In genomic region chr16:24771132-24771778, GRCh38 we compare ENCODE assay signal across 12 cellular contexts. TPM values are rescaled to one million over a fixed set of nuclear protein-coding genes. Genes with fewer than 3 reads are reported as not detected.
DNase-seq lines count a peak whose midpoint lies in the region; ATAC-seq and TF ChIP-seq lines count a peak whose summit lies in the region.
"Had no signal": no experiment of that assay in that cellular context is flagged by ENCODE, and none has a peak within 500 bp of the region (broad histone marks: within the 10 kb centered on the region; RNA-seq: fewer than 3 reads in every experiment).

No MANE protein-coding gene starts in this region.

- no peak overlapping the region for H2BK20ac ChIP-seq in IMR-90 (ENCODE audit: low read depth, low read length)

- peak overlapping the region; percentile 40; the same call in 1 of the 2 replicates for H3K4me2 ChIP-seq in IMR-90 (ENCODE audit: low read depth, low read length)
- H3K4me2 ChIP-seq: A549 had no signal

- H2AK5ac ChIP-seq in IMR-90 (ENCODE audit: low read depth, low read length), result no peak overlapping the region

- H3K4me3 ChIP-seq in IMR-90 (ENCODE audit: insufficient read depth, low read depth, low read length), result no peak overlapping the region
- no peak overlapping the region for H3K4me3 ChIP-seq in choroid plexus epithelial cell (ENCODE audit: low read depth, low read length)
- no peak overlapping the region for H3K4me3 ChIP-seq in rectal smooth muscle tissue (ENCODE audit: low read length)
- H3K4me3 ChIP-seq: A549, right atrium auricular region had no signal

- no peaks in the 10 kb centered on the region for H3K9me3 ChIP-seq in IMR-90 (ENCODE audit: control insufficient read depth, insufficient read depth, low read length)
- H3K9me3 ChIP-seq: A549, right atrium auricular region had no signal

- no peak overlapping the region; a peak in 1 of 4 replicates for H4K8ac ChIP-seq in IMR-90 (ENCODE audit: low read depth in 2 of 2, low read length in 2 of 2)

- no peak overlapping the region for H3K4ac ChIP-seq in IMR-90 (ENCODE audit: low read depth, low read length)

- no peak overlapping the region for H2AFZ ChIP-seq in IMR-90 (replicated peaks; ENCODE audit: low read length, poor library complexity)

- no peak overlapping the region for H3K14ac ChIP-seq in IMR-90 (replicated peaks; ENCODE audit: low read depth, low read length)

- no peak overlapping the region for H4K5ac ChIP-seq in IMR-90 (ENCODE audit: low read depth, low read length)

- H4K20me1 ChIP-seq in IMR-90 (ENCODE audit: insufficient read depth, low read length), result peaks cover 50% of the 10 kb centered on the region

- no CpG with 5 or more reads among the region's 5 CpGs for WGBS in IMR-90 (ENCODE audit: extremely low coverage in 2 of 2, insufficient read length in 1 of 2), 2 experiments

- H3K9me3 Mint-ChIP-seq in activated CD4-positive, alpha-beta T cell treated with anti-CD3 and anti-CD28 coated beads for 36 hours (ENCODE audit: low read depth), result no peaks in the 10 kb centered on the region

- in situ Hi-C loops in IMR-90 (cut with MboI; ENCODE audit: low sequenced_read_pairs), result no loop called here

- no peak overlapping the region for H3K18ac ChIP-seq in IMR-90 (ENCODE audit: low read depth, low read length)

- no peak for TF ChIP-seq CTCF in IMR-90 (conservative IDR thresholded peaks at IDR 0.05; ENCODE audit: low read depth, low read length)
- no peak for TF ChIP-seq CTCF in choroid plexus epithelial cell (conservative IDR thresholded peaks at IDR 0.05; ENCODE audit: low read depth, low read length)

- H3K27me3 ChIP-seq in IMR-90 (ENCODE audit: control insufficient read depth, insufficient read depth, low read length) (no peaks in the 10 kb centered on the region), rectal smooth muscle tissue (ENCODE audit: control insufficient read depth, insufficient read depth, low read length) (no peaks in the 10 kb centered on the region)
- H3K27me3 ChIP-seq: right atrium auricular region had no signal

- peaks cover 5% of the 10 kb centered on the region; the same call in 1 of the 2 replicates for H3K9me1 ChIP-seq in IMR-90 (ENCODE audit: insufficient read depth, low read length)

- intact Hi-C loops in activated CD4-positive, alpha-beta T cell treated with anti-CD3 and anti-CD28 coated beads for 36 hours (cut with DNase I, micrococcal nuclease), result loop anchor here in 1 of 2 experiments (5.0 kb wide), 1 partner anchor 39 kb away; no protein-coding TSS in a partner anchor
- intact Hi-C loops in IMR-90 (cut with micrococcal nuclease), result loop anchor here (5.0 kb wide), 1 partner anchor 189 kb away; no protein-coding TSS in a partner anchor

- peaks cover 35% of the 10 kb centered on the region for H3K36me3 Mint-ChIP-seq in activated CD4-positive, alpha-beta T cell treated with anti-CD3 and anti-CD28 coated beads for 36 hours (ENCODE audit: low read depth)

- H3K36me3 ChIP-seq in IMR-90 (ENCODE audit: control insufficient read depth, insufficient read depth, low read length) (peaks cover 7% of the 10 kb centered on the region), rectal smooth muscle tissue (ENCODE audit: control insufficient read depth, insufficient read depth, low read length) (peaks cover 2% of the 10 kb centered on the region)

- no peak overlapping the region for H2BK120ac ChIP-seq in IMR-90 (ENCODE audit: low read depth, low read length)

- H3K4me1 Mint-ChIP-seq in activated CD4-positive, alpha-beta T cell treated with anti-CD3 and anti-CD28 coated beads for 36 hours, result peaks cover 47% of the 10 kb centered on the region

- DNase-seq in activated CD4-positive, alpha-beta T cell treated with anti-CD3 and anti-CD28 coated beads for 36 hours, result peak; percentile 19
- no peak for DNase-seq in activated CD4-positive, alpha-beta T cell treated with anti-CD3 and anti-CD28 coated beads, Interleukin-2, amount 50 U/mL, for 1 hour
- DNase-seq in IMR-90 (peak; percentile 75), choroid plexus epithelial cell (ENCODE audit: low read depth) (peak; percentile 69), GDM1 (lab: John Stamatoyannopoulos, UW) (no peak)
- DNase-seq: aorta, DND-41 had no signal

- no peak overlapping the region for H2AK9ac ChIP-seq in IMR-90 (replicated peaks; ENCODE audit: low read depth, low read length, poor library complexity)

- ATAC-seq in activated CD4-positive, alpha-beta T cell treated with anti-CD3 and anti-CD28 coated beads for 36 hours, result peak; percentile 70
- ATAC-seq in IMR-90 (ENCODE audit: low read depth) (peak; percentile 88), GM21526 (IDR thresholded peaks at IDR 0.05; ENCODE audit: low FRiP score, unreplicated experiment) (no peak), esophagus mucosa (no peak)

- POLR2A ChIA-PET in activated CD4-positive, alpha-beta T cell treated with anti-CD3 and anti-CD28 coated beads for 36 hours (lab: Charles Lee), result no interaction called here
- POLR2A ChIA-PET in IMR-90 (lab: Charles Lee; ENCODE audit: unreplicated experiment), result no interaction called here

- CTCF ChIA-PET in activated CD4-positive, alpha-beta T cell treated with anti-CD3 and anti-CD28 coated beads for 36 hours (lab: Charles Lee), result no interaction called here
- CTCF ChIA-PET in IMR-90 (lab: Yijun Ruan, JAX), result no interaction called here

- H3K4me1 ChIP-seq in IMR-90 (ENCODE audit: control insufficient read depth, insufficient read depth, low read length), result peaks cover 8% of the 10 kb centered on the region
- peaks cover 27% of the 10 kb centered on the region for H3K4me1 ChIP-seq in rectal smooth muscle tissue (ENCODE audit: control insufficient read depth, insufficient read depth, low read length)

- no TSS peak for BruUV-seq in IMR-90 (replicated peaks; lab: Mats Ljungman, UMichigan)

- H3K27me3 Mint-ChIP-seq in activated CD4-positive, alpha-beta T cell treated with anti-CD3 and anti-CD28 coated beads for 36 hours, result no peaks in the 10 kb centered on the region

- H3K9ac ChIP-seq in IMR-90 (ENCODE audit: low read depth, low read length) (no peak overlapping the region), rectal smooth muscle tissue (ENCODE audit: low read length) (no peak overlapping the region)

- peak overlapping the region; percentile 40 for H3K27ac Mint-ChIP-seq in activated CD4-positive, alpha-beta T cell treated with anti-CD3 and anti-CD28 coated beads for 36 hours

- H3K4me3 Mint-ChIP-seq in activated CD4-positive, alpha-beta T cell treated with anti-CD3 and anti-CD28 coated beads for 36 hours, result no peak overlapping the region

- H3K79me1 ChIP-seq in IMR-90 (ENCODE audit: low read depth in 1 of 2, low read length in 2 of 2), result peaks cover 26 to 60% of the 10 kb centered on the region in 2 experiments

- H3K23ac ChIP-seq in IMR-90 (ENCODE audit: low read depth, low read length), result no peak overlapping the region

- TF ChIP-seq POLR2A in IMR-90 (IDR thresholded peaks at IDR 0.05; ENCODE audit: low read depth, low read length), result no peak

- dilution Hi-C loops in IMR-90 (cut with HindIII; ENCODE audit: low sequenced_read_pairs, unreplicated experiment), result no loop called here

- peak overlapping the region; percentile 19; the same call in 1 of the 2 replicates for H3K27ac ChIP-seq in IMR-90 (ENCODE audit: insufficient read depth, low read length)
- H3K27ac ChIP-seq in rectal smooth muscle tissue (ENCODE audit: low read depth, low read length), result peak overlapping the region; percentile 24
- H3K27ac ChIP-seq: A549, right atrium auricular region had no signal

- H4K91ac ChIP-seq in IMR-90 (ENCODE audit: insufficient read depth, low read depth, low read length), result no peak overlapping the region

- H2BK5ac ChIP-seq in IMR-90 (ENCODE audit: low read depth, low read length, poor library complexity, severe bottlenecking), result no peak overlapping the region

- no peak overlapping the region for H2BK15ac ChIP-seq in IMR-90 (ENCODE audit: low read depth, low read length)

- no peak overlapping the region for H3K56ac ChIP-seq in IMR-90 (ENCODE audit: extremely low read depth, insufficient read depth, low read length)

- no peak for TF ChIP-seq RAD21 in IMR-90 (IDR thresholded peaks at IDR 0.05; ENCODE audit: low read length)

TF ChIP-seq in IMR-90, 13 proteins besides CTCF, POLR2A, EP300 and RAD21 (continues in another document):
- TF ChIP-seq CHD1 (IDR thresholded peaks at IDR 0.05; ENCODE audit: low read depth, low read length) (no peak), NFE2L2 (IDR thresholded peaks at IDR 0.05; ENCODE audit: low read depth, low read length) (no peak), MAZ (IDR thresholded peaks at IDR 0.05; ENCODE audit: borderline replicate concordance, low read depth, low read length) (no peak), RCOR1 (IDR thresholded peaks at IDR 0.05; ENCODE audit: insufficient replicate concordance, low read length) (no peak), RFX5 (IDR thresholded peaks at IDR 0.05; ENCODE audit: low read depth, low read length) (no peak), CEBPB (IDR thresholded peaks at IDR 0.05; ENCODE audit: low read depth, low read length) (no peak), USF2 (IDR thresholded peaks at IDR 0.05; ENCODE audit: low read depth, low read length) (no peak), MAFK (IDR thresholded peaks at IDR 0.05; ENCODE audit: low read depth, low read length) (no peak), SMC3 (IDR thresholded peaks at IDR 0.05; ENCODE audit: low read depth, low read length) (no peak), FOS (IDR thresholded peaks at IDR 0.05; ENCODE audit: low read depth, low read length) (no peak), MXI1 (IDR thresholded peaks at IDR 0.05; ENCODE audit: borderline replicate concordance, low read depth, low read length) (no peak)

RNA-seq across cellular contexts. Expression of gene TNRC6A, which starts 41.8 kb away (rescaled TPM):
- total RNA-seq in activated CD4-positive, alpha-beta T cell treated with anti-CD3 and anti-CD28 coated beads for 36 hours, result 10 to 100 TPM; 34.6 to 46.1 TPM
- total RNA-seq in IMR-90 (2012; rRNA removed), result 32.4 and 36.9 TPM in 2 replicates
- polyA plus RNA-seq in IMR-90 (2012; rRNA removed), result 37.3 and 42.3 TPM in 2 replicates
- 15.0 and 15.5 TPM in 2 replicates for polyA plus RNA-seq in IMR-90 (2012; cell fraction: cytosol; rRNA removed)
- 99.8 and 215 TPM in 2 replicates for polyA plus RNA-seq in IMR-90 (2012; cell fraction: nucleus; rRNA removed; ENCODE audit: low replicate concordance)
- 16.1 TPM for total RNA-seq in esophagus mucosa

Comparison
In these comparisons a context has a peak if more than half of its experiments do, and no peak if none do; other contexts are left out.
1. DNase-seq: peak in activated CD4-positive, alpha-beta T cell treated with anti-CD3 and anti-CD28 coated beads for 36 hours (single experiment), IMR-90 (single experiment) and choroid plexus epithelial cell (single experiment); none in activated CD4-positive, alpha-beta T cell treated with anti-CD3 and anti-CD28 coated beads, Interleukin-2, amount 50 U/mL, for 1 hour (single experiment) and GDM1 (single experiment).
2. ATAC-seq: peak in activated CD4-positive, alpha-beta T cell treated with anti-CD3 and anti-CD28 coated beads for 36 hours (single experiment) and IMR-90 (single experiment); none in GM21526 (single experiment) and esophagus mucosa (single experiment).